Comparison of ENCODE assay signal across 8 cellular contexts in the genomic region with DNA sequence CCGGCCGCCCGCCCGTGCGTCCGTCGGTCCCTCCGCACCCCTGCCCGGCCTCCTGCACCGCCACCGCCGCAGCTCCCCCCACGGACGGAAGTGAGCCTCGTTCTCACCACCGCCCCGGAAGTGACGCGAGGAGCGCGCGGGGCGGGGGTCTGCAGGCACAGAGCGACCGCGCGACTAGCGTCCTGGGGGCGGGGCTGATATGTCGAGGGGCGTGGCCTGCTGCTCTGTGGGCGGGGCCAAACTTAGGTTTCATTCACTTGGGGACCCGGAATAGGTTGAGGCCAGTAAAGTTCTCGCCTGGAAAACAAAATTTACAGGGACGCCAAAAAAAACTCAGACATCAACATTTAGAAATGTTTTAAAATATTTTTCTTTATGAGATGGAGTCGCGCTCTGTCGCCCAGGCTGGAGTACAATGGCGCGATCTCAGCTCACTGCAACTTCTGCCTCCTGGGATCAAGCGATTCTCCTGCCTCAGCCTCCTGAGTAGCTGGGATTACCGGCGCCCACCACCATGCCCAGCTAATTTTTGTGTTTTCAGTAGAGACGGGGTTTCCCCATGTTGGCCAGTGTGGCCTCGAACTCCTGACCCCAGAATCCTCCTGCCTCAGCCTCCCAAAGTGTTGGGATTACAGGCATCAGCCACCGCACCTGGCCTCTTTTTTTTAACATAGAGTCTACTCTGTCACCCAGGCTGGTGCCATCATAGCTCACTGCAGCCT. TPM values are rescaled to one million over a fixed set of nuclear protein-coding genes. Genes with fewer than 3 reads are reported as not detected.
DNase-seq lines count a peak whose midpoint lies in the region; ATAC-seq and TF ChIP-seq lines count a peak whose summit lies in the region.
"Not testable (repeated sequence)": the region's sequence is repeated elsewhere in the genome, so short reads cannot be mapped to it uniquely, and the experiment has no call there.

ABHD17A (minus strand) TSS at position 99 of the 722 bp plus-strand sequence. CDS start 3,930 bp downstream, outside the sequence.

- H3K9me2 ChIP-seq in OCI-LY1 (ENCODE audit: low read depth, low read length) = not testable (repeated sequence)

- peaks cover 27% of the 10 kb centered on the region for H3K79me2 ChIP-seq in OCI-LY1 (ENCODE audit: insufficient read depth, low read length)

- not testable (repeated sequence) for H3F3A ChIP-seq in OCI-LY1 (ENCODE audit: insufficient read depth, low read length)

- H3K4me2 ChIP-seq in OCI-LY1 (ENCODE audit: low read length) = peak within 1 kb of the TSS; percentile 93

- peak within 1 kb of the TSS; percentile 79 for H3K27ac ChIP-seq in OCI-LY1 (ENCODE audit: low read depth, low read length, poor library complexity, severe bottlenecking)

- DNase-seq in CD1c-positive myeloid dendritic cell (ENCODE audit: extremely low spot score) (peak; percentile 99), GM20000 (ENCODE audit: low spot score) (peak; percentile 99), HuH-7 (ENCODE audit: low spot score) (peak; percentile 77), lung microvascular endothelial cell (ENCODE audit: low read depth in 2 of 2) (peak; percentile 94 to 96)
- peak; percentile 90 for DNase-seq in activated CD8-positive, alpha-beta memory T cell treated with anti-CD3 and anti-CD28 coated beads, Interleukin-2, amount 50 U/mL, for 1 hour (ENCODE audit: extremely low read depth)
- peak; percentile 93 to 94 (median 94) for DNase-seq in effector memory CD8-positive, alpha-beta T cell
- peak; percentile 85 to 96 (median 90) for DNase-seq in stimulated activated CD4-positive, alpha-beta T cell treated with anti-CD3 and anti-CD28 coated beads, TNF-alpha, amount 100 ng/mL, for 1 hour (ENCODE audit: low read depth in 3 of 3, low spot score in 1 of 3)

- H3K27me3 Mint-ChIP-seq in effector memory CD8-positive, alpha-beta T cell = not testable (repeated sequence)

- peak; percentile 59 for ATAC-seq in effector memory CD8-positive, alpha-beta T cell (replicated peaks)

- TF ChIP-seq CTCF in GM20000 (IDR thresholded peaks at IDR 0.05; ENCODE audit: extremely low read depth, missing control alignments); OCI-LY1 (IDR thresholded peaks at IDR 0.05; ENCODE audit: low read length): not testable (repeated sequence)

- not testable (repeated sequence) for H3K9me3 ChIP-seq in OCI-LY1 (ENCODE audit: low read length)

- H3K36me3 ChIP-seq in OCI-LY1 (ENCODE audit: insufficient read depth, low read length) = not testable (repeated sequence)

- peaks cover 29 to 34% of the 10 kb centered on the region in 2 donors for H3K4me1 Mint-ChIP-seq in effector memory CD8-positive, alpha-beta T cell (ENCODE audit: low read depth in 2 of 2)

- peaks cover 38% of the 10 kb centered on the region for H3K4me1 ChIP-seq in OCI-LY1 (ENCODE audit: insufficient read depth, low read length, severe bottlenecking)

- H3K27me3 ChIP-seq in OCI-LY1 (ENCODE audit: insufficient read depth, low read length) = not testable (repeated sequence)

- H2AFZ ChIP-seq in OCI-LY1 (ENCODE audit: low read length) = not testable (repeated sequence)

- peak within 1 kb of the TSS; percentile 99 for H3K27ac Mint-ChIP-seq in effector memory CD8-positive, alpha-beta T cell

- peaks cover 45% of the 10 kb centered on the region for H3K36me3 Mint-ChIP-seq in effector memory CD8-positive, alpha-beta T cell (ENCODE audit: insufficient read depth)

- H3K4me3 ChIP-seq in OCI-LY1 (ENCODE audit: low read depth, low read length, poor library complexity, severe bottlenecking) = peak within 1 kb of the TSS; percentile 81

- H3K9ac ChIP-seq in OCI-LY1 (ENCODE audit: low read length) = peak within 1 kb of the TSS; percentile 84

- peak within 1 kb of the TSS; percentile 94 to 98 for H3K4me3 Mint-ChIP-seq in effector memory CD8-positive, alpha-beta T cell

- H3K9me3 Mint-ChIP-seq in effector memory CD8-positive, alpha-beta T cell = not testable (repeated sequence)

- not testable (repeated sequence) for H4K20me1 ChIP-seq in OCI-LY1 (ENCODE audit: insufficient read depth, low read length)

RNA-seq across cellular contexts. Expression of gene ABHD17A, which starts in this region (rescaled TPM):
- total RNA-seq in lung microvascular endothelial cell = 82.4 and 102 TPM in 2 replicates

Comparison
In these comparisons a context has a peak if more than half of its experiments do, and no peak if none do; other contexts are left out.
1. Peak in every context shown above with its lines: DNase-seq, ATAC-seq, H3K4me3 ChIP-seq and H3K27ac ChIP-seq.